ENCODE assay signal across 30 cellular contexts in genomic region chr3:39453134-39453533, GRCh38. TPM values are rescaled to one million over a fixed set of nuclear protein-coding genes. Genes with fewer than 3 reads are reported as not detected.
DNase-seq lines count a peak whose midpoint lies in the region; ATAC-seq, FAIRE-seq and TF ChIP-seq lines count a peak whose summit lies in the region.
"Had no signal": no experiment of that assay in that cellular context is flagged by ENCODE, and none has a peak within 500 bp of the region (broad histone marks: within the 10 kb centered on the region; RNA-seq: fewer than 3 reads in every experiment).

No MANE protein-coding gene starts in this region.

- no peaks in the 10 kb centered on the region for H3K36me3 Mint-ChIP-seq in activated CD8-positive, alpha-beta T cell treated with anti-CD3 and anti-CD28 coated beads for 36 hours (ENCODE audit: low read depth)
- H3K36me3 Mint-ChIP-seq: activated CD8-positive, alpha-beta memory T cell treated with anti-CD3 and anti-CD28 coated beads, Interleukin-2, amount 10 ng/mL, durations not matched to agents 7 days and 5 days; activated naive CD4-positive, alpha-beta T cell treated with anti-CD3 and anti-CD28 coated beads, Interleukin-2, amount 50 U/mL, for 24 hours; naive thymus-derived CD4-positive, alpha-beta T cell had no signal

- no peaks in the 10 kb centered on the region for H3K4me1 Mint-ChIP-seq in activated CD8-positive, alpha-beta T cell treated with anti-CD3 and anti-CD28 coated beads for 36 hours (ENCODE audit: low read depth)
- H3K4me1 Mint-ChIP-seq: activated CD8-positive, alpha-beta memory T cell treated with anti-CD3 and anti-CD28 coated beads, Interleukin-2, amount 10 ng/mL, durations not matched to agents 7 days and 5 days; activated naive CD4-positive, alpha-beta T cell treated with anti-CD3 and anti-CD28 coated beads, Interleukin-2, amount 50 U/mL, for 24 hours had no signal

- DNase-seq in GM18507 (ENCODE audit: extremely low spot score, insufficient read length, low read depth) (no peak), caudate nucleus (lab: John Stamatoyannopoulos, UW) (no peak)
- DNase-seq in activated CD8-positive, alpha-beta T cell treated with anti-CD3 and anti-CD28 coated beads for 36 hours: no peak
- DNase-seq in activated effector memory CD4-positive, alpha-beta T cell treated with anti-CD3 and anti-CD28 coated beads, Interleukin-2, amount 50 U/mL, for 16 hours: no peak
- DNase-seq: activated CD4-positive, alpha-beta T cell treated with anti-CD3 and anti-CD28 coated beads for 4 hours; activated CD8-positive, alpha-beta memory T cell treated with anti-CD3 and anti-CD28 coated beads, Interleukin-2, amount 10 ng/mL, durations not matched to agents 7 days and 5 days; AML-193; central memory CD4-positive, alpha-beta T cell; DND-41; KG1; mesendoderm; naive thymus-derived CD4-positive, alpha-beta T cell; NCI-H146; NCI-H2171; NCI-H526; spleen; stimulated activated CD4-positive, alpha-beta T cell treated with anti-CD3 and anti-CD28 coated beads, Interleukin-4, amount 100 ng/mL, for 1 hour; T-helper 2 cell; upper lobe of left lung had no signal

- H3K4me3 Mint-ChIP-seq in activated CD8-positive, alpha-beta T cell treated with anti-CD3 and anti-CD28 coated beads for 36 hours: no peak overlapping the region
- H3K4me3 Mint-ChIP-seq: activated CD8-positive, alpha-beta memory T cell treated with anti-CD3 and anti-CD28 coated beads, Interleukin-2, amount 10 ng/mL, durations not matched to agents 7 days and 5 days; activated naive CD4-positive, alpha-beta T cell treated with anti-CD3 and anti-CD28 coated beads, Interleukin-2, amount 50 U/mL, for 24 hours; naive thymus-derived CD4-positive, alpha-beta T cell had no signal

- POLR2A ChIA-PET in activated CD8-positive, alpha-beta T cell treated with anti-CD3 and anti-CD28 coated beads for 36 hours (lab: Charles Lee): no interaction called here

- no peaks in the 10 kb centered on the region for H3K9me3 Mint-ChIP-seq in activated CD8-positive, alpha-beta T cell treated with anti-CD3 and anti-CD28 coated beads for 36 hours
- H3K9me3 Mint-ChIP-seq: activated naive CD4-positive, alpha-beta T cell treated with anti-CD3 and anti-CD28 coated beads, Interleukin-2, amount 50 U/mL, for 24 hours; naive thymus-derived CD4-positive, alpha-beta T cell had no signal

- intact Hi-C loops in activated CD8-positive, alpha-beta T cell treated with anti-CD3 and anti-CD28 coated beads for 36 hours (cut with micrococcal nuclease): no loop called here

- no peak overlapping the region for H3K27ac Mint-ChIP-seq in activated CD8-positive, alpha-beta T cell treated with anti-CD3 and anti-CD28 coated beads for 36 hours
- H3K27ac Mint-ChIP-seq: activated CD8-positive, alpha-beta memory T cell treated with anti-CD3 and anti-CD28 coated beads, Interleukin-2, amount 10 ng/mL, durations not matched to agents 7 days and 5 days; activated naive CD4-positive, alpha-beta T cell treated with anti-CD3 and anti-CD28 coated beads, Interleukin-2, amount 50 U/mL, for 24 hours; naive thymus-derived CD4-positive, alpha-beta T cell had no signal

- peak; percentile 12 for FAIRE-seq in GM18507 (lab: Jason Lieb, UNC)

- peak overlapping the region; percentile 52 for H3K27ac ChIP-seq in caudate nucleus (ENCODE audit: low read depth, low read length)
- H3K27ac ChIP-seq: ascending aorta, epithelial cell of prostate, right atrium auricular region, spleen, upper lobe of left lung had no signal

- no peak for TF ChIP-seq CTCF in activated CD8-positive, alpha-beta T cell treated with anti-CD3 and anti-CD28 coated beads for 36 hours (IDR thresholded peaks at IDR 0.05)

- ATAC-seq in GM19452 (IDR thresholded peaks at IDR 0.05; ENCODE audit: unreplicated experiment) (peak; percentile 84), HG03135 (IDR thresholded peaks at IDR 0.05; ENCODE audit: unreplicated experiment) (peak; percentile 74), GM21786 (IDR thresholded peaks at IDR 0.05; ENCODE audit: unreplicated experiment) (no peak), HG02623 (IDR thresholded peaks at IDR 0.05; ENCODE audit: unreplicated experiment) (no peak)
- no peak for ATAC-seq in activated CD8-positive, alpha-beta T cell treated with anti-CD3 and anti-CD28 coated beads for 36 hours
- ATAC-seq: activated CD8-positive, alpha-beta memory T cell treated with anti-CD3 and anti-CD28 coated beads, Interleukin-2, amount 10 ng/mL, durations not matched to agents 7 days and 5 days; naive thymus-derived CD4-positive, alpha-beta T cell had no signal

- CTCF ChIA-PET in activated CD8-positive, alpha-beta T cell treated with anti-CD3 and anti-CD28 coated beads for 36 hours (lab: Charles Lee): no interaction called here

- H3K27me3 Mint-ChIP-seq in activated CD8-positive, alpha-beta T cell treated with anti-CD3 and anti-CD28 coated beads for 36 hours: peaks cover 13% of the 10 kb centered on the region

RNA-seq across cellular contexts. Expression of gene MOBP, which starts 14.3 kb away (rescaled TPM):
- not detected for total RNA-seq in activated CD8-positive, alpha-beta T cell treated with anti-CD3 and anti-CD28 coated beads for 36 hours
- total RNA-seq: A172; activated CD8-positive, alpha-beta memory T cell treated with anti-CD3 and anti-CD28 coated beads, Interleukin-2, amount 10 ng/mL, durations not matched to agents 7 days and 5 days; ascending aorta; HT1080; RPMI7951 had no signal

RNA-seq across cellular contexts. Expression of gene RPSA, which starts 46.6 kb away (rescaled TPM):
- 1,000 to 10,000 TPM; 3,048 to 3,061 TPM for total RNA-seq in activated CD8-positive, alpha-beta T cell treated with anti-CD3 and anti-CD28 coated beads for 36 hours

Comparison
In these comparisons a context has a peak if more than half of its experiments do, and no peak if none do; other contexts are left out.
1. ATAC-seq: peak in GM19452 (single experiment) and HG03135 (single experiment); none in activated CD8-positive, alpha-beta T cell treated with anti-CD3 and anti-CD28 coated beads for 36 hours (single experiment), GM21786 (single experiment) and HG02623 (single experiment).